1 cellular context compared by ENCODE assay signal in genomic region chr6:31092769-31093505, GRCh38.
TF ChIP-seq lines count a peak whose summit lies in the region.

No MANE protein-coding gene starts in this region.

TF ChIP-seq in K562, 482 proteins besides CTCF, POLR2A, EP300 and RAD21 (continued from another document):
- TF ChIP-seq SOX6 (IDR thresholded peaks at IDR 0.05), result 0 out of 2 replicates have a peak, but pooled peaks have one; percentile 13
- TF ChIP-seq FOSL1 (tag; conservative IDR thresholded peaks at IDR 0.05), result peak; percentile 80
- no peak for TF ChIP-seq ZNF282 (CRISPR knock-in tag; IDR thresholded peaks at IDR 0.05)
- peak; percentile 67 for TF ChIP-seq ARID1B (IDR thresholded peaks at IDR 0.05)
- TF ChIP-seq ZNF280A (IDR thresholded peaks at IDR 0.05; ENCODE audit: low read depth, partially characterized antibody), result no peak
- peak; percentile 97 for TF ChIP-seq RBM25 (IDR thresholded peaks at IDR 0.05; ENCODE audit: low read depth, low read length, severe bottlenecking)
- TF ChIP-seq ESRRA (IDR thresholded peaks at IDR 0.05; ENCODE audit: borderline replicate concordance, low read depth), result peak; percentile 72; the same call in 1 of the 2 replicates
- 0 out of 2 replicates have a peak, but pooled peaks have one; percentile 41 for TF ChIP-seq FOXM1 (IDR thresholded peaks at IDR 0.05; ENCODE audit: low read depth)
- TF ChIP-seq FOXM1 (CRISPR knock-in tag; IDR thresholded peaks at IDR 0.05; ENCODE audit: low read depth), result no peak
- peak; percentile 79 to 86 for TF ChIP-seq KDM1A (IDR thresholded peaks at IDR 0.05)
- peak; percentile 73 for TF ChIP-seq EGR1 (conservative IDR thresholded peaks at IDR 0.05)
- TF ChIP-seq TEAD4 (IDR thresholded peaks at IDR 0.05; ENCODE audit: low read length), result peak; percentile 55; the same call in 1 of the 2 replicates
- no peak for TF ChIP-seq TEAD4 (CRISPR knock-in tag; IDR thresholded peaks at IDR 0.05; ENCODE audit: borderline replicate concordance)
- TF ChIP-seq PKNOX1 (IDR thresholded peaks at IDR 0.05), result peak; percentile 58
- TF ChIP-seq DPF2 (IDR thresholded peaks at IDR 0.05), result peak; percentile 63
- peak; percentile 92 for TF ChIP-seq BCOR (IDR thresholded peaks at IDR 0.05)
- TF ChIP-seq PRDM10 (IDR thresholded peaks at IDR 0.05; ENCODE audit: partially characterized antibody), result peak; percentile 30
- TF ChIP-seq JUND (IDR thresholded peaks at IDR 0.05; ENCODE audit: borderline replicate concordance, low read depth, low read length), result peak; percentile 63
- TF ChIP-seq JUND (tag; IDR thresholded peaks at IDR 0.05; ENCODE audit: borderline replicate concordance, low read depth, low read length), result peak; percentile 51; the same call in 1 of the 3 replicates
- peak; percentile 42 for TF ChIP-seq NFE2 (IDR thresholded peaks at IDR 0.05; ENCODE audit: low read depth)
- 0 out of 2 replicates have a peak, but pooled peaks have one; percentile 4 for TF ChIP-seq C11orf30 (IDR thresholded peaks at IDR 0.05; ENCODE audit: low read depth)
